ENCODE assay signal across 27 cellular contexts in genomic region chr18:39527465-39527864, GRCh38.
"Had no signal": no experiment of that assay in that cellular context is flagged by ENCODE, and none has a peak within 500 bp of the region (broad histone marks: within the 10 kb centered on the region; RNA-seq: fewer than 3 reads in every experiment).

No MANE protein-coding gene starts in this region.

- H3K27me3 ChIP-seq: neural progenitor cell, ovary, right lobe of liver, sigmoid colon, stomach, thyroid gland, tibial nerve, upper lobe of left lung, vagina had no signal

- H3K4me3 ChIP-seq: neural progenitor cell, ovary, psoas muscle, right lobe of liver, sigmoid colon, stomach, thoracic aorta, thyroid gland, tibial nerve, upper lobe of left lung, vagina had no signal

- DNase-seq: occipital lobe; ovary; posterior cingulate gyrus; psoas muscle; right cardiac atrium; right lobe of liver; sigmoid colon; small intestine; stimulated activated CD4-positive, alpha-beta T cell treated with anti-CD3 and anti-CD28 coated beads, Interleukin-15, amount 100 ng/mL, for 24 hours; stimulated activated CD4-positive, alpha-beta T cell treated with anti-CD3 and anti-CD28 coated beads, Interleukin-2, amount 100 ng/mL, for 24 hours; stimulated activated CD4-positive, alpha-beta T cell treated with anti-CD3 and anti-CD28 coated beads, Interleukin-2, amount 100 ng/mL, for 48 hours; stimulated activated CD4-positive, alpha-beta T cell treated with anti-CD3 and anti-CD28 coated beads, Interleukin-4, amount 100 ng/mL, for 24 hours; stimulated activated naive B cell treated with anti-CD40 and anti-IgM and Interleukin-4, amounts not matched to agents 10 μg/mL and 1 μg/mL and 100 μg/mL, for 72 hours; stimulated activated naive CD4-positive, alpha-beta T cell treated with Interleukin-2 at 50 U/mL for 16 hours; stomach; thyroid gland; trophoblast cell; upper lobe of left lung had no signal

- H2AFZ ChIP-seq: neural progenitor cell, parathyroid adenoma had no signal

- H3K9me3 Mint-ChIP-seq: neural progenitor cell; stimulated activated naive CD8-positive, alpha-beta T cell treated with anti-CD3 and anti-CD28 coated beads, Interleukin-15, Interleukin-2, amounts not matched to agents 100 ng/mL and 50 ng/mL, for 24 hours had no signal

- H3K4me2 ChIP-seq: neural progenitor cell had no signal

- H3K27ac Mint-ChIP-seq: natural killer cell treated with Interleukin-12 subunit alpha and Interleukin-12 subunit beta and Interleukin-15 and Interleukin-18, amount 100 ng/mL, for 72 hours; neural progenitor cell; progenitor cell of endocrine pancreas; stimulated activated effector memory CD8-positive, alpha-beta T cell treated with anti-CD3 and anti-CD28 coated beads, Interleukin-12 subunit alpha, Interleukin-12 subunit beta, amount 100 ng/mL, for 72 hours; stimulated activated naive B cell treated with anti-CD40 and anti-IgM and Interleukin-4, amounts not matched to agents 10 μg/mL and 1 μg/mL and 100 μg/mL, for 72 hours; stimulated activated naive CD8-positive, alpha-beta T cell treated with anti-CD3 and anti-CD28 coated beads, Interleukin-15, Interleukin-2, amounts not matched to agents 100 ng/mL and 50 ng/mL, for 24 hours had no signal

- H3K9me3 ChIP-seq: ovary, psoas muscle, right lobe of liver, sigmoid colon, stomach, thoracic aorta, thyroid gland, tibial nerve, upper lobe of left lung, vagina had no signal

- H3K4me1 ChIP-seq: neural progenitor cell, parathyroid adenoma, psoas muscle, sigmoid colon, stomach, thyroid gland, tibial nerve, upper lobe of left lung, vagina had no signal

- H3K4me3 Mint-ChIP-seq: natural killer cell treated with Interleukin-12 subunit alpha and Interleukin-12 subunit beta and Interleukin-15 and Interleukin-18, amount 100 ng/mL, for 72 hours; neural progenitor cell; stimulated activated effector memory CD8-positive, alpha-beta T cell treated with anti-CD3 and anti-CD28 coated beads, Interleukin-12 subunit alpha, Interleukin-12 subunit beta, amount 100 ng/mL, for 72 hours; stimulated activated naive B cell treated with anti-CD40 and anti-IgM and Interleukin-4, amounts not matched to agents 10 μg/mL and 1 μg/mL and 100 μg/mL, for 72 hours; stimulated activated naive CD8-positive, alpha-beta T cell treated with anti-CD3 and anti-CD28 coated beads, Interleukin-15, Interleukin-2, amounts not matched to agents 100 ng/mL and 50 ng/mL, for 24 hours had no signal

- H3K27ac ChIP-seq: neural progenitor cell, ovary, parathyroid adenoma, psoas muscle, right lobe of liver, sigmoid colon, stomach, thoracic aorta, thyroid gland, tibial nerve, upper lobe of left lung, vagina had no signal

- ATAC-seq: natural killer cell treated with Interleukin-12 subunit alpha and Interleukin-12 subunit beta and Interleukin-15 and Interleukin-18, amount 100 ng/mL, for 72 hours; psoas muscle; right cardiac atrium; right lobe of liver; stimulated activated effector memory CD8-positive, alpha-beta T cell treated with anti-CD3 and anti-CD28 coated beads, Interleukin-12 subunit alpha, Interleukin-12 subunit beta, amount 100 ng/mL, for 72 hours; stimulated activated naive B cell treated with anti-CD40 and anti-IgM and Interleukin-4, amounts not matched to agents 10 μg/mL and 1 μg/mL and 100 μg/mL, for 72 hours had no signal

- H3K4me1 Mint-ChIP-seq: stimulated activated effector memory CD8-positive, alpha-beta T cell treated with anti-CD3 and anti-CD28 coated beads, Interleukin-12 subunit alpha, Interleukin-12 subunit beta, amount 100 ng/mL, for 72 hours; stimulated activated naive B cell treated with anti-CD40 and anti-IgM and Interleukin-4, amounts not matched to agents 10 μg/mL and 1 μg/mL and 100 μg/mL, for 72 hours had no signal

- H3K9ac ChIP-seq: neural progenitor cell, parathyroid adenoma had no signal

- H3K36me3 ChIP-seq: neural progenitor cell, ovary, right lobe of liver, sigmoid colon, stomach, thoracic aorta, thyroid gland, tibial nerve, upper lobe of left lung, vagina had no signal

- H3K27me3 Mint-ChIP-seq: natural killer cell treated with Interleukin-12 subunit alpha and Interleukin-12 subunit beta and Interleukin-15 and Interleukin-18, amount 100 ng/mL, for 72 hours; progenitor cell of endocrine pancreas; stimulated activated naive B cell treated with anti-CD40 and anti-IgM and Interleukin-4, amounts not matched to agents 10 μg/mL and 1 μg/mL and 100 μg/mL, for 72 hours; stimulated activated naive CD8-positive, alpha-beta T cell treated with anti-CD3 and anti-CD28 coated beads, Interleukin-15, Interleukin-2, amounts not matched to agents 100 ng/mL and 50 ng/mL, for 24 hours had no signal

- H3K36me3 Mint-ChIP-seq: natural killer cell treated with Interleukin-12 subunit alpha and Interleukin-12 subunit beta and Interleukin-15 and Interleukin-18, amount 100 ng/mL, for 72 hours; neural progenitor cell; stimulated activated effector memory CD8-positive, alpha-beta T cell treated with anti-CD3 and anti-CD28 coated beads, Interleukin-12 subunit alpha, Interleukin-12 subunit beta, amount 100 ng/mL, for 72 hours; stimulated activated naive B cell treated with anti-CD40 and anti-IgM and Interleukin-4, amounts not matched to agents 10 μg/mL and 1 μg/mL and 100 μg/mL, for 72 hours had no signal
